24 cellular contexts compared by ENCODE assay signal in genomic region chr5:1963358-1963757, GRCh38.
DNase-seq lines count a peak whose midpoint lies in the region; ATAC-seq and FAIRE-seq lines count a peak whose summit lies in the region.
"Had no signal": no experiment of that assay in that cellular context is flagged by ENCODE, and none has a peak within 500 bp of the region (broad histone marks: within the 10 kb centered on the region; RNA-seq: fewer than 3 reads in every experiment).

No MANE protein-coding gene starts in this region.

- ATAC-seq in GM21737 (IDR thresholded peaks at IDR 0.05; ENCODE audit: unreplicated experiment) (no peak), GM21423 (IDR thresholded peaks at IDR 0.05; ENCODE audit: unreplicated experiment) (no peak)
- ATAC-seq: HCT116, Right ventricle myocardium inferior had no signal

- no peak overlapping the region for H2BK15ac ChIP-seq in neuronal stem cell (ENCODE audit: low read length)

- no peaks in the 10 kb centered on the region for H3K79me1 ChIP-seq in neuronal stem cell (ENCODE audit: low read depth, low read length)

- no peak overlapping the region for H3K9ac ChIP-seq in BLaER1
- no peak overlapping the region for H3K9ac ChIP-seq in neuronal stem cell (ENCODE audit: low read depth, low read length, poor library complexity)

- H3K4me2 ChIP-seq in BLaER1 (peak overlapping the region; percentile 76), neuronal stem cell (ENCODE audit: insufficient read depth, low read length, poor library complexity, severe bottlenecking) (no peak overlapping the region)

- no peak overlapping the region for H2BK12ac ChIP-seq in neuronal stem cell (ENCODE audit: low read length)

- peaks cover 75% of the 10 kb centered on the region for H3K4me1 ChIP-seq in BLaER1
- H3K4me1 ChIP-seq in neuronal stem cell (ENCODE audit: control insufficient read depth in 2 of 2, insufficient read depth in 1 of 2, low read depth in 1 of 2, low read length in 2 of 2): peaks cover 3 to 10% of the 10 kb centered on the region in 2 donors
- no peaks in the 10 kb centered on the region for H3K4me1 ChIP-seq in small intestine (ENCODE audit: control insufficient read depth in 2 of 2, insufficient read depth in 1 of 2, low read depth in 1 of 2, low read length in 1 of 2)
- H3K4me1 ChIP-seq: BE2C, Peyer's patch, SJSA1 had no signal

- no peak overlapping the region for H3K4ac ChIP-seq in neuronal stem cell (ENCODE audit: low read length)

- H3K18ac ChIP-seq in neuronal stem cell (ENCODE audit: low read length): peak overlapping the region; percentile 5

- no peaks in the 10 kb centered on the region for H3K27me3 ChIP-seq in BLaER1
- no peaks in the 10 kb centered on the region for H3K27me3 ChIP-seq in neuronal stem cell (ENCODE audit: control insufficient read depth in 3 of 3, insufficient read depth in 3 of 3, low read depth in 1 of 3, low read length in 3 of 3)
- H3K27me3 ChIP-seq in small intestine (ENCODE audit: control insufficient read depth in 2 of 2, insufficient read depth in 2 of 2, low read length in 2 of 2): no peaks in the 10 kb centered on the region
- H3K27me3 ChIP-seq: Peyer's patch, SJSA1 had no signal

- H2BK120ac ChIP-seq in neuronal stem cell (ENCODE audit: low read depth, low read length): no peak overlapping the region

- H2AFZ ChIP-seq in neuronal stem cell (ENCODE audit: low read length): no peak overlapping the region

- no peak for FAIRE-seq in small intestine (lab: Jason Lieb, UNC)
- FAIRE-seq: GM12892, GM18507, H1 had no signal

- WGBS in neuronal stem cell (ENCODE audit: extremely low coverage in 2 of 2, insufficient read length in 2 of 2, insufficient replicate concordance in 1 of 2), 2 donors: no CpG with 5 or more reads among the region's 12 CpGs
- 83 to 88% (median 87%) methylated on average over 12 of the region's 12 CpGs for WGBS in small intestine, 3 donors

- no peak overlapping the region for H3K27ac ChIP-seq in BLaER1
- H3K27ac ChIP-seq in neuronal stem cell (replicated peaks; ENCODE audit: low read length): no peak overlapping the region
- H3K27ac ChIP-seq in small intestine (ENCODE audit: low read depth in 1 of 2, low read length in 1 of 2): no peak overlapping the region
- H3K27ac ChIP-seq: Peyer's patch, SJSA1 had no signal

- DNase-seq in COLO668 (lab: John Stamatoyannopoulos, UW; ENCODE audit: unreplicated experiment): peak; percentile 17
- DNase-seq in ecto neural progenitor cell (ENCODE audit: low spot score): peak; percentile 29
- no peak for DNase-seq in neuronal stem cell (ENCODE audit: low spot score)
- DNase-seq in small intestine: no peak
- DNase-seq: BE2C; CD4-positive, alpha-beta T cell; DND-41; Karpas-422; NCI-H1694; NCI-H2081; NCI-H2171; NCI-H345; NCI-H524; NCI-H82; Peyer's patch had no signal

- H3K23ac ChIP-seq in neuronal stem cell (ENCODE audit: low read depth, low read length, poor library complexity): no peak overlapping the region

- H3K14ac ChIP-seq in neuronal stem cell (ENCODE audit: low read length): no peak overlapping the region

- no peak overlapping the region for H4K91ac ChIP-seq in neuronal stem cell (ENCODE audit: low read depth, low read length, poor library complexity)

- no peak overlapping the region for H2BK5ac ChIP-seq in neuronal stem cell (ENCODE audit: low read length)

- H2AK5ac ChIP-seq in neuronal stem cell (ENCODE audit: low read depth, low read length): no peak overlapping the region

- H3K9me3 ChIP-seq in BLaER1 (no peaks in the 10 kb centered on the region), neuronal stem cell (replicated peaks in 1 of 2; ENCODE audit: control insufficient read depth in 2 of 2, insufficient read depth in 1 of 2, low read depth in 1 of 2, low read length in 2 of 2) (peaks cover 0 to 10% of the 10 kb centered on the region in 2 donors), small intestine (ENCODE audit: control insufficient read depth, low read depth) (no peaks in the 10 kb centered on the region)
- H3K9me3 ChIP-seq: BE2C, Peyer's patch, SJSA1 had no signal

- H3K36me3 ChIP-seq in BLaER1 (no peaks in the 10 kb centered on the region), neuronal stem cell (replicated peaks in 1 of 2; ENCODE audit: control insufficient read depth in 2 of 2, insufficient read depth in 2 of 2, low read length in 2 of 2) (no peaks in the 10 kb centered on the region), small intestine (ENCODE audit: control insufficient read depth in 2 of 2, insufficient read depth in 2 of 2, low read length in 2 of 2) (no peaks in the 10 kb centered on the region)
- H3K36me3 ChIP-seq: BE2C, Peyer's patch, SJSA1 had no signal

- no peak overlapping the region for H3K4me3 ChIP-seq in BLaER1
- H3K4me3 ChIP-seq in neuronal stem cell (ENCODE audit: low read length in 2 of 2): no peak overlapping the region
- H3K4me3 ChIP-seq in small intestine (ENCODE audit: low read depth in 1 of 2, low read length in 2 of 2): no peak overlapping the region
- H3K4me3 ChIP-seq: Peyer's patch, SJSA1 had no signal

- no peaks in the 10 kb centered on the region for H4K20me1 ChIP-seq in BLaER1

- no peak overlapping the region for H4K8ac ChIP-seq in neuronal stem cell (ENCODE audit: low read depth, low read length)

Comparison
In these comparisons a context has a peak if more than half of its experiments do, and no peak if none do; other contexts are left out.
1. DNase-seq: peak in COLO668 (single experiment) and ecto neural progenitor cell (single experiment); none in neuronal stem cell (single experiment) and small intestine (single experiment).